ENCODE assay signal across 12 cellular contexts in genomic region chr4:16626945-16627344, GRCh38.
DNase-seq lines count a peak whose midpoint lies in the region; ATAC-seq, FAIRE-seq and TF ChIP-seq lines count a peak whose summit lies in the region.
"Had no signal": no experiment of that assay in that cellular context is flagged by ENCODE, and none has a peak within 500 bp of the region (broad histone marks: within the 10 kb centered on the region; RNA-seq: fewer than 3 reads in every experiment).

No MANE protein-coding gene starts in this region.

- H3K9me3 ChIP-seq in left ventricle myocardium inferior (replicated peaks) (no peaks in the 10 kb centered on the region), HepG2 (ENCODE audit: low read length) (no peaks in the 10 kb centered on the region)

- ATAC-seq in Right ventricle myocardium inferior = peak; percentile 93
- ATAC-seq in HepG2 = no peak
- ATAC-seq in T-cell (replicated peaks in 1 of 4) = no peak

- POLR2A ChIA-PET in HepG2 (lab: Yijun Ruan, JAX) (no interaction called here), T-cell (lab: Charles Lee) (no interaction called here)

- intact Hi-C loops in Right ventricle myocardium inferior (cut with DNase I) (no loop called here), left ventricle myocardium inferior (cut with micrococcal nuclease) (no loop called here), HepG2 (cut with micrococcal nuclease; ENCODE audit: unreplicated experiment) (no loop called here)
- intact Hi-C loops in activated naive CD4-positive, alpha-beta T cell treated with anti-CD3 and anti-CD28 coated beads for 36 hours (cut with micrococcal nuclease) = no loop called here

- CTCF ChIA-PET in HepG2 (lab: Yijun Ruan, JAX; ENCODE audit: low intra/inter-chr PET ratio, low total read pairs) (no interaction called here), T-cell (lab: Charles Lee) (no interaction called here)
- CTCF ChIA-PET in activated naive CD4-positive, alpha-beta T cell treated with anti-CD3 and anti-CD28 coated beads for 36 hours (lab: Charles Lee) = no interaction called here

- H3K27ac Mint-ChIP-seq in T-cell = no peak overlapping the region
- H3K27ac Mint-ChIP-seq in activated naive CD4-positive, alpha-beta T cell treated with anti-CD3 and anti-CD28 coated beads for 36 hours = no peak overlapping the region

- peaks cover 28% of the 10 kb centered on the region for H3K4me1 ChIP-seq in left ventricle myocardium inferior
- H3K4me1 ChIP-seq in HepG2 (ENCODE audit: insufficient read depth, low read length) = no peaks in the 10 kb centered on the region

- FAIRE-seq in HepG2 (lab: Jason Lieb, UNC) = no peak

- WGBS in HepG2 (ENCODE audit: low lambda C conversion rate) = 3% methylated on average over 5 of the region's 5 CpGs

- peaks cover 0 to 20% (median 0%) of the 10 kb centered on the region in 3 donors for H3K9me3 Mint-ChIP-seq in T-cell
- H3K9me3 Mint-ChIP-seq in activated naive CD4-positive, alpha-beta T cell treated with anti-CD3 and anti-CD28 coated beads for 36 hours = no peaks in the 10 kb centered on the region

- no peak overlapping the region for H3K4me3 Mint-ChIP-seq in T-cell
- H3K4me3 Mint-ChIP-seq in activated naive CD4-positive, alpha-beta T cell treated with anti-CD3 and anti-CD28 coated beads for 36 hours = no peak overlapping the region

- TF ChIP-seq CTCF in left ventricle myocardium inferior (IDR thresholded peaks at IDR 0.05; ENCODE audit: borderline replicate concordance) (no peak), HepG2 (CRISPR knock-in tag; IDR thresholded peaks at IDR 0.05) (no peak)

- TF ChIP-seq RAD21 in HepG2 (CRISPR knock-in tag; IDR thresholded peaks at IDR 0.05) = no peak

- DNase-seq in Right ventricle myocardium inferior (ENCODE audit: missing footprints) (no peak), left ventricle myocardium inferior (no peak), dedifferentiated amniotic fluid mesenchymal stem cell (ENCODE audit: extremely low spot score) (peak; percentile 90), HepG2 (ENCODE audit: low spot score) (no peak), T-cell (no peak), NCI-H2196 (lab: John Stamatoyannopoulos, UW; ENCODE audit: unreplicated experiment) (no peak)
- DNase-seq in activated effector memory CD4-positive, alpha-beta T cell treated with anti-CD3 and anti-CD28 coated beads, Interleukin-2, amount 50 U/mL, for 16 hours = no peak
- DNase-seq in activated naive CD4-positive, alpha-beta T cell treated with anti-CD3 and anti-CD28 coated beads for 36 hours = no peak
- DNase-seq: activated CD8-positive, alpha-beta memory T cell treated with anti-CD3 and anti-CD28 coated beads, Interleukin-2, amount 50 U/mL, for 48 hours; KBM-7; NCI-H510A had no signal

- H3K4me3 ChIP-seq in left ventricle myocardium inferior (no peak overlapping the region), HepG2 (replicated peaks in 1 of 3; ENCODE audit: insufficient read depth in 1 of 3, low read depth in 2 of 3, low read length in 3 of 3) (no peak overlapping the region)

- H3K36me3 ChIP-seq in left ventricle myocardium inferior (no peaks in the 10 kb centered on the region), HepG2 (replicated peaks in 1 of 2; ENCODE audit: control insufficient read depth in 1 of 2, insufficient read depth in 2 of 2, low read length in 2 of 2) (no peaks in the 10 kb centered on the region)

- H3K9ac ChIP-seq in HepG2 (ENCODE audit: insufficient read depth, low read depth, low read length) = no peak overlapping the region

- H3K36me3 Mint-ChIP-seq in T-cell = no peaks in the 10 kb centered on the region
- no peaks in the 10 kb centered on the region for H3K36me3 Mint-ChIP-seq in activated naive CD4-positive, alpha-beta T cell treated with anti-CD3 and anti-CD28 coated beads for 36 hours (ENCODE audit: low read depth)

- H3K27me3 Mint-ChIP-seq in T-cell = no peaks in the 10 kb centered on the region
- H3K27me3 Mint-ChIP-seq in activated naive CD4-positive, alpha-beta T cell treated with anti-CD3 and anti-CD28 coated beads for 36 hours (ENCODE audit: low read depth) = no peaks in the 10 kb centered on the region

- H3K4me1 Mint-ChIP-seq in T-cell = no peaks in the 10 kb centered on the region
- H3K4me1 Mint-ChIP-seq in activated naive CD4-positive, alpha-beta T cell treated with anti-CD3 and anti-CD28 coated beads for 36 hours (ENCODE audit: low read depth) = no peaks in the 10 kb centered on the region

- TF ChIP-seq POLR2A in HepG2 (IDR thresholded peaks at IDR 0.05; ENCODE audit: insufficient read depth in 1 of 2, low read depth in 2 of 2, low read length in 2 of 2) = no peak

- in situ Hi-C loops in HepG2 (cut with HindIII; ENCODE audit: extremely low pct_ligation_motif_present, low pct_unique_long_range_greater_than_20kb) = no loop called here

- H3K79me2 ChIP-seq in HepG2 (ENCODE audit: insufficient read depth, low read length) = no peaks in the 10 kb centered on the region

- no TSS peak for BruUV-seq in HepG2 (replicated peaks; lab: Mats Ljungman, UMichigan)

- TF ChIP-seq EP300 in HepG2 (IDR thresholded peaks at IDR 0.05; ENCODE audit: low read depth in 2 of 2, low read length in 2 of 2) (no peak), HepG2 (CRISPR knock-in tag; IDR thresholded peaks at IDR 0.05; ENCODE audit: borderline replicate concordance) (no peak)

- no peak overlapping the region for H2AFZ ChIP-seq in HepG2 (ENCODE audit: low read length)

- no peak overlapping the region for H3K27ac ChIP-seq in left ventricle myocardium inferior (replicated peaks)
- H3K27ac ChIP-seq in HepG2 (ENCODE audit: extremely low read length, insufficient read depth, low read length) = no peak overlapping the region
- H3K27ac ChIP-seq: 22Rv1 had no signal

- H3K27me3 ChIP-seq in left ventricle myocardium inferior (ENCODE audit: low read depth) = no peaks in the 10 kb centered on the region
- H3K27me3 ChIP-seq in HepG2 (ENCODE audit: control insufficient read depth in 1 of 2, insufficient read depth in 2 of 2, low read length in 2 of 2) = no peaks in the 10 kb centered on the region

- no peaks in the 10 kb centered on the region for H4K20me1 ChIP-seq in HepG2 (ENCODE audit: insufficient read depth, low read length)

- H3K4me2 ChIP-seq in HepG2 (ENCODE audit: low read depth, low read length) = no peak overlapping the region

TF ChIP-seq in HepG2, 621 proteins besides CTCF, POLR2A, EP300 and RAD21:
- TF ChIP-seq CREB1 (IDR thresholded peaks at IDR 0.05) (0 out of 2 replicates have a peak, but pooled peaks have one; percentile 19), CREB1 (CRISPR knock-in tag; IDR thresholded peaks at IDR 0.05) (no peak), MBNL3 (CRISPR knock-in tag; conservative IDR thresholded peaks at IDR 0.05) (no peak)
TF ChIP-seq in HepG2: peak in this region for 1.
